8 cellular contexts compared by ENCODE assay signal in the genomic region with DNA sequence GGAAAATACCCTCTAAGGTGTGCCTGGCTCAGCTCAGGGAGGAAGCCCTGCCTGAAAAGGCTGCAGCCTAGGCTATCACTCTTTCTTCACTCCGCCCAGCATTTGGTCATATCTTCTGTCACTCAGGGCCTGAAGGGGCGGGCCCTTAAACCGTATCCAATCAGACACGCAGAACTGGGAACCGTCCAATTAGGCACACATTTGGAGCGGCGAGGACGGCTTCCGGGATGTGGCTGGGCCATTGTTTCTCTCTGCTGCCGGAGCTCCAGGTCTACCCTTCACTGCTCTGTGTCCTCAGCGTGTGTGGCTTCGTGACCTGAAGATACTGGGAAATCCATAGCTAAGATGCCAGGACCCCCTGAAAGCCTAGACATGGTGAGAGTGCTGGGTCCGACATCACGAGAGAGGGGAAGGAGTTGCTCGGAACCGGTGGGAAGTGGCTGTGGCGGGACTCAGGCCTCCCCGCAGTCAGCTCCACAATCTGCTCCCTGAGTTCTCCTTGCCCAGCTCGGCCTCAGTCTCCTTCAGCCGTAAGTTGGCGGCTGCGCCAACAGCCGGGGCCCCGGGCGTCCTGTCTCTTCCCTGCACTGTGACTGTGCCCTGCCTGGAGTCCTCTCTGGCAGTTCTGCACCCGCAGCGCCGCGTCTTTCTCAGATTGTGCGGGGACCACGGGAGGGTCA. TPM values are rescaled to one million over a fixed set of nuclear protein-coding genes. Genes with fewer than 3 reads are reported as not detected.
DNase-seq lines count a peak whose midpoint lies in the region; ATAC-seq, FAIRE-seq and TF ChIP-seq lines count a peak whose summit lies in the region.

Gene ZNF493, plus strand, starts transcription at position 241 of the 680 bp plus-strand sequence. Its CDS starts 105 bp downstream, at position 346.

- intact Hi-C loops in HepG2 (cut with micrococcal nuclease; ENCODE audit: unreplicated experiment): loop anchor here (5.0 kb wide), 1 partner anchor 70 kb away; the partner anchor contains the start of gene ZNF708

- CTCF ChIA-PET in BJ (lab: Yijun Ruan, JAX): no interaction called here
- CTCF ChIA-PET in HepG2 (lab: Yijun Ruan, JAX; ENCODE audit: low intra/inter-chr PET ratio, low total read pairs): no interaction called here

- POLR2A ChIA-PET in BJ (lab: Charles Lee): no interaction called here
- POLR2A ChIA-PET in HepG2 (lab: Yijun Ruan, JAX): interaction anchor here (0.6 to 1.8 kb wide), 8 partner anchors 16 to 1869 kb away, joined by 3 to 21 read pairs (median 3); partner anchors contain the start of genes ZNF429, ZNF626 and ZNF708

- in situ Hi-C loops in HepG2 (cut with HindIII; ENCODE audit: extremely low pct_ligation_motif_present, low pct_unique_long_range_greater_than_20kb): no loop called here

- peak within 1 kb of the TSS; percentile 73 for H3K27ac ChIP-seq in HepG2 (ENCODE audit: extremely low read length, insufficient read depth, low read length)

- peak; percentile 99 for FAIRE-seq in GM19239 (lab: Jason Lieb, UNC)
- peak; percentile 95 for FAIRE-seq in HepG2 (lab: Jason Lieb, UNC)

- H3K27me3 ChIP-seq in BJ (ENCODE audit: control insufficient read depth, insufficient read depth, low read length): no peaks in the 10 kb centered on the region
- H3K27me3 ChIP-seq in HepG2 (ENCODE audit: control insufficient read depth in 1 of 2, insufficient read depth in 2 of 2, low read length in 2 of 2): no peaks in the 10 kb centered on the region; a peak in 1 of 5 replicates

- peaks cover 11% of the 10 kb centered on the region for H3K79me2 ChIP-seq in HepG2 (ENCODE audit: insufficient read depth, low read length)

- H3K4me1 ChIP-seq in HepG2 (ENCODE audit: insufficient read depth, low read length): peaks cover 10% of the 10 kb centered on the region

- peak; percentile 81 to 87 for TF ChIP-seq POLR2A in HepG2 (IDR thresholded peaks at IDR 0.05; ENCODE audit: insufficient read depth in 1 of 2, low read depth in 2 of 2, low read length in 2 of 2)

- H4K20me1 ChIP-seq in HepG2 (ENCODE audit: insufficient read depth, low read length): no peaks in the 10 kb centered on the region

- peaks cover 7% of the 10 kb centered on the region; the same call in 1 of the 2 replicates for H3K9me3 ChIP-seq in HepG2 (ENCODE audit: low read length)

- TF ChIP-seq CTCF in BJ (IDR thresholded peaks at IDR 0.05; ENCODE audit: insufficient read depth, low read depth, low read length) (no peak), HepG2 (CRISPR knock-in tag; IDR thresholded peaks at IDR 0.05) (no peak)

- no peak for TF ChIP-seq RAD21 in HepG2 (CRISPR knock-in tag; IDR thresholded peaks at IDR 0.05)

- DNase-seq in BJ (ENCODE audit: low read depth) (peak; percentile 68), GM19239 (ENCODE audit: insufficient read length, low spot score) (peak; percentile 51), NCI-H524 treated with DMSO at 0.1 percent for 48 hours (lab: John Stamatoyannopoulos, UW) (peak; percentile 63), dermis microvascular lymphatic vessel endothelial cell (ENCODE audit: low read depth in 2 of 2) (peak; percentile 88 to 94), HepG2 (ENCODE audit: low spot score) (peak; percentile 95)
- DNase-seq in activated CD4-positive, alpha-beta T cell treated with anti-CD3 and anti-CD28 coated beads, Interleukin-2, amount 50 U/mL, for 48 hours: peak; percentile 87 to 91
- peak; percentile 79 to 84 for DNase-seq in stimulated activated CD4-positive, alpha-beta T cell treated with anti-CD3 and anti-CD28 coated beads, Interleukin-2, amount 100 ng/mL, for 48 hours

- H3K9ac ChIP-seq in HepG2 (ENCODE audit: insufficient read depth, low read depth, low read length): peak within 1 kb of the TSS; percentile 81

- TF ChIP-seq EP300 in HepG2 (IDR thresholded peaks at IDR 0.05; ENCODE audit: low read depth in 2 of 2, low read length in 2 of 2) (no peak), HepG2 (CRISPR knock-in tag; IDR thresholded peaks at IDR 0.05; ENCODE audit: borderline replicate concordance) (no peak)

- H3K36me3 ChIP-seq in BJ (ENCODE audit: control insufficient read depth, insufficient read depth, low read length): no peaks in the 10 kb centered on the region
- peaks cover 0 to 1% of the 10 kb centered on the region in 2 experiments; a peak in 2 of 5 replicates for H3K36me3 ChIP-seq in HepG2 (replicated peaks in 1 of 2; ENCODE audit: control insufficient read depth in 1 of 2, insufficient read depth in 2 of 2, low read length in 2 of 2)

- peak within 1 kb of the TSS; percentile 59 for H3K4me2 ChIP-seq in HepG2 (ENCODE audit: low read depth, low read length)

- H3K4me3 ChIP-seq in BJ (ENCODE audit: low read depth, low read length) (peak within 1 kb of the TSS; percentile 78), HepG2 (replicated peaks in 1 of 3; ENCODE audit: insufficient read depth in 1 of 3, low read depth in 2 of 3, low read length in 3 of 3) (peak within 1 kb of the TSS; percentile 69 to 99 (median 87))

- WGBS in HepG2 (ENCODE audit: low lambda C conversion rate): 3% methylated on average over 20 of the region's 31 CpGs

- peak within 1 kb of the TSS; percentile 84 for H2AFZ ChIP-seq in HepG2 (ENCODE audit: low read length)

- no TSS peak for BruUV-seq in HepG2 (replicated peaks; lab: Mats Ljungman, UMichigan)

- ATAC-seq in HG03442 (IDR thresholded peaks at IDR 0.05; ENCODE audit: unreplicated experiment) (peak; percentile 99), HepG2 (peak; percentile 100)

TF ChIP-seq in HepG2, 621 proteins besides CTCF, POLR2A, EP300 and RAD21 (continues in another document):
- TF ChIP-seq, protein P1, sequence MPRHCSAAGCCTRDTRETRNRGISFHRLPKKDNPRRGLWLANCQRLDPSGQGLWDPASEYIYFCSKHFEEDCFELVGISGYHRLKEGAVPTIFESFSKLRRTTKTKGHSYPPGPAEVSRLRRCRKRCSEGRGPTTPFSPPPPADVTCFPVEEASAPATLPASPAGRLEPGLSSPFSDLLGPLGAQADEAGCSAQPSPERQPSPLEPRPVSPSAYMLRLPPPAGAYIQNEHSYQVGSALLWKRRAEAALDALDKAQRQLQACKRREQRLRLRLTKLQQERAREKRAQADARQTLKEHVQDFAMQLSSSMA (CRISPR knock-in tag; IDR thresholded peaks at IDR 0.05): no peak
- TF ChIP-seq ZNF503 (CRISPR knock-in tag; IDR thresholded peaks at IDR 0.05): no peak
- no peak for TF ChIP-seq ATF1 (CRISPR knock-in tag; IDR thresholded peaks at IDR 0.05)

RNA-seq across cellular contexts. Expression of gene ZNF493, which starts in this region (rescaled TPM):
- polyA plus RNA-seq in BJ (2011; rRNA removed) (3.9 and 5.0 TPM in 2 replicates), HepG2 (2011; rRNA removed) (6.0 and 6.8 TPM in 2 replicates)
- polyA minus RNA-seq in BJ (2011; rRNA and poly(A)+ RNA removed): 6.3 and 9.1 TPM in 2 replicates
- total RNA-seq in dermis microvascular lymphatic vessel endothelial cell (8.2 and 14.2 TPM in 2 replicates), HepG2 (2016; rRNA removed; fragmentation: Illumina TruSeq; extraction: Trizol) (4.1 and 9.0 TPM in 2 replicates)
- total RNA-seq in HepG2 (2016; cell fraction: cytosol; rRNA removed; fragmentation: Illumina TruSeq; extraction: Trizol; ENCODE audit: low read depth): 0.91 and 1.6 TPM in 2 replicates
- total RNA-seq in HepG2 (2016; cell fraction: insoluble cytoplasmic fraction; rRNA removed; fragmentation: Illumina TruSeq; extraction: Trizol): 4.4 and 8.7 TPM in 2 replicates
- 1.3 and 1.7 TPM in 2 replicates for total RNA-seq in HepG2 (2016; cell fraction: membrane; rRNA removed; fragmentation: Illumina TruSeq; extraction: Trizol)
- 34.3 and 38.7 TPM in 2 replicates for total RNA-seq in HepG2 (2016; cell fraction: nucleus; rRNA removed; fragmentation: Illumina TruSeq; extraction: Trizol)
- 1.9 and 2.3 TPM in 2 replicates for polyA plus RNA-seq in HepG2 (2011; cell fraction: cytosol; rRNA removed)
- 14.3 and 20.8 TPM in 2 replicates for polyA plus RNA-seq in HepG2 (2011; cell fraction: nucleus; rRNA removed)
- 3.3 and 4.7 TPM in 2 replicates for polyA plus RNA-seq in HepG2 (2012)
- 0.14 and 0.25 TPM in 2 replicates for polyA plus RNA-seq in HepG2 (2016; cell fraction: cytosol; fragmentation: Illumina TruSeq; extraction: Trizol; ENCODE audit: low read depth)
- polyA plus RNA-seq in HepG2 (2016; cell fraction: insoluble cytoplasmic fraction; fragmentation: Illumina TruSeq; extraction: Trizol; ENCODE audit: low read depth): 2.8 and 3.1 TPM in 2 replicates
- polyA plus RNA-seq in HepG2 (2016; cell fraction: membrane; fragmentation: Illumina TruSeq; extraction: Trizol; ENCODE audit: low read depth): 0.50 and 0.56 TPM in 2 replicates
- 20.7 and 23.4 TPM in 2 replicates for polyA plus RNA-seq in HepG2 (2016; cell fraction: nucleus; fragmentation: Illumina TruSeq; extraction: Trizol; ENCODE audit: insufficient read depth, low read depth)
- polyA minus RNA-seq in HepG2 (2011; rRNA and poly(A)+ RNA removed; ENCODE audit: low replicate concordance): 19.5 TPM in 1 of 2 replicates, not detected in the other
- 3.1 and 3.6 TPM in 2 replicates for polyA minus RNA-seq in HepG2 (2011; cell fraction: cytosol; rRNA and poly(A)+ RNA removed)
- 126 and 140 TPM in 2 replicates for polyA minus RNA-seq in HepG2 (2011; cell fraction: nucleus; rRNA and poly(A)+ RNA removed)

Comparison
In these comparisons a context has a peak if more than half of its experiments do, and no peak if none do; other contexts are left out.
1. Peak in every context shown above with its lines: DNase-seq, ATAC-seq, H3K4me3 ChIP-seq and H3K27ac ChIP-seq.